8 cellular contexts compared by ENCODE assay signal in genomic region chr5:168227973-168228615, GRCh38.
DNase-seq lines count a peak whose midpoint lies in the region; ATAC-seq and TF ChIP-seq lines count a peak whose summit lies in the region.

No MANE protein-coding gene starts in this region.

- H3K4me2 ChIP-seq in BLaER1 treated with 17β-estradiol and CSF1 and Interleukin-3, amounts not matched to agents 10 nM and 100 nM, result peak overlapping the region; percentile 27 to 84 (median 65); a peak in 21 of 22 replicates

- TF ChIP-seq POLR2A in gastrocnemius medialis (IDR thresholded peaks at IDR 0.05), result no peak

- H3K27me3 Mint-ChIP-seq in activated T-cell treated with anti-CD3 and anti-CD28 coated beads, Interleukin-2, amount 50 U/mL, for 4 hours (ENCODE audit: low read depth), result peaks cover 2% of the 10 kb centered on the region

- peaks cover 0 to 96% (median 20%) of the 10 kb centered on the region in 11 experiments; a peak in 13 of 22 replicates for H3K36me3 ChIP-seq in BLaER1 treated with 17β-estradiol and CSF1 and Interleukin-3, amounts not matched to agents 10 nM and 100 nM
- peaks cover 0 to 11% (median 0%) of the 10 kb centered on the region in 9 donors for H3K36me3 ChIP-seq in heart right ventricle
- H3K36me3 ChIP-seq in gastrocnemius medialis, result no peaks in the 10 kb centered on the region

- 84 to 87% methylated on average over 9 of the region's 9 CpGs for WGBS in heart right ventricle, 2 donors

- in situ Hi-C loops in gastrocnemius medialis (cut with MboI; ENCODE audit: low sequenced_read_pairs in 4 of 4), result no loop called here

- H4K20me1 ChIP-seq in BLaER1 treated with 17β-estradiol and CSF1 and Interleukin-3, amounts not matched to agents 10 nM and 100 nM, result no peaks in the 10 kb centered on the region

- ATAC-seq in GM19351 (IDR thresholded peaks at IDR 0.05; ENCODE audit: unreplicated experiment) (peak; percentile 100), HG03066 (IDR thresholded peaks at IDR 0.05; ENCODE audit: low read depth, unreplicated experiment) (peak; percentile 100), heart right ventricle (no peak), gastrocnemius medialis (no peak)
- ATAC-seq in activated T-cell treated with anti-CD3 and anti-CD28 coated beads, Interleukin-2, amount 50 U/mL, for 4 hours, result peak; percentile 55 to 97

- no peaks in the 10 kb centered on the region for H3K27me3 ChIP-seq in BLaER1 treated with 17β-estradiol and CSF1 and Interleukin-3, amounts not matched to agents 10 nM and 100 nM
- no peaks in the 10 kb centered on the region for H3K27me3 ChIP-seq in heart right ventricle
- H3K27me3 ChIP-seq in gastrocnemius medialis, result no peaks in the 10 kb centered on the region

- H3K27ac ChIP-seq in BLaER1 treated with 17β-estradiol and CSF1 and Interleukin-3, amounts not matched to agents 10 nM and 100 nM, result peak overlapping the region in 10 of 11 experiments; percentile 43 to 85 (median 69); a peak in 18 of 22 replicates
- peak overlapping the region in 4 of 10 donors; percentile 19 to 61 (median 45) for H3K27ac ChIP-seq in heart right ventricle
- no peak overlapping the region for H3K27ac ChIP-seq in gastrocnemius medialis

- no peaks in the 10 kb centered on the region for H3K36me3 Mint-ChIP-seq in activated T-cell treated with anti-CD3 and anti-CD28 coated beads, Interleukin-2, amount 50 U/mL, for 4 hours (ENCODE audit: insufficient read depth)

- no peaks in the 10 kb centered on the region for H3K9me3 Mint-ChIP-seq in activated T-cell treated with anti-CD3 and anti-CD28 coated beads, Interleukin-2, amount 50 U/mL, for 4 hours

- H3K4me1 ChIP-seq in BLaER1 treated with 17β-estradiol and CSF1 and Interleukin-3, amounts not matched to agents 10 nM and 100 nM, result peaks cover 13 to 42% (median 24%) of the 10 kb centered on the region in 10 experiments
- H3K4me1 ChIP-seq in heart right ventricle (peaks cover 0 to 53% (median 16%) of the 10 kb centered on the region in 9 donors), gastrocnemius medialis (no peaks in the 10 kb centered on the region)

- no peaks in the 10 kb centered on the region; a peak in 1 of 22 replicates for H3K9me3 ChIP-seq in BLaER1 treated with 17β-estradiol and CSF1 and Interleukin-3, amounts not matched to agents 10 nM and 100 nM (replicated peaks in 1 of 11)
- no peaks in the 10 kb centered on the region for H3K9me3 ChIP-seq in heart right ventricle
- no peaks in the 10 kb centered on the region for H3K9me3 ChIP-seq in gastrocnemius medialis

- H3K9ac ChIP-seq in BLaER1 treated with 17β-estradiol and CSF1 and Interleukin-3, amounts not matched to agents 10 nM and 100 nM, result peak overlapping the region in 6 of 11 experiments; percentile 13 to 71 (median 50); a peak in 10 of 22 replicates

- peak; percentile 7 for DNase-seq in activated T-cell treated with anti-CD3 and anti-CD28 coated beads, Interleukin-2, amount 50 U/mL, for 4 hours
- DNase-seq in heart right ventricle, result no peak
- DNase-seq in gastrocnemius medialis, result no peak
- DNase-seq in C1 segment of cervical spinal cord (lab: John Stamatoyannopoulos, UW), result no peak
- no peak for DNase-seq in dedifferentiated amniotic fluid mesenchymal stem cell (ENCODE audit: extremely low spot score)

- no peak overlapping the region for H3K4me3 Mint-ChIP-seq in activated T-cell treated with anti-CD3 and anti-CD28 coated beads, Interleukin-2, amount 50 U/mL, for 4 hours

- no peak for TF ChIP-seq CTCF in heart right ventricle (IDR thresholded peaks at IDR 0.05)
- no peak for TF ChIP-seq CTCF in gastrocnemius medialis (IDR thresholded peaks at IDR 0.05 in 4 of 5, conservative IDR thresholded peaks at IDR 0.05 in 1 of 5)

- H3K4me1 Mint-ChIP-seq in activated T-cell treated with anti-CD3 and anti-CD28 coated beads, Interleukin-2, amount 50 U/mL, for 4 hours (ENCODE audit: low read depth), result peaks cover 11% of the 10 kb centered on the region

- peak overlapping the region in 2 of 10 experiments; percentile 37 to 40; a peak in 3 of 20 replicates for H3K4me3 ChIP-seq in BLaER1 treated with 17β-estradiol and CSF1 and Interleukin-3, amounts not matched to agents 10 nM and 100 nM
- H3K4me3 ChIP-seq in heart right ventricle (no peak overlapping the region), gastrocnemius medialis (no peak overlapping the region)

- intact Hi-C loops in heart right ventricle (cut with DNase I), result loop anchor here in 5 of 10 donors (10.0 kb wide), 4 partner anchors 283 to 653 kb away; no protein-coding TSS in a partner anchor
- intact Hi-C loops in gastrocnemius medialis (cut with DNase I; ENCODE audit: low total_unique reads), result no loop called here

Comparison
In these comparisons a context has a peak if more than half of its experiments do, and no peak if none do; other contexts are left out.
1. H3K27ac ChIP-seq: peak in BLaER1 treated with 17β-estradiol and CSF1 and Interleukin-3, amounts not matched to agents 10 nM and 100 nM (10 of 11); none in gastrocnemius medialis (0 of 4).
2. ATAC-seq: peak in GM19351 (single experiment), HG03066 (single experiment) and activated T-cell treated with anti-CD3 and anti-CD28 coated beads, Interleukin-2, amount 50 U/mL, for 4 hours (2 of 2); none in heart right ventricle (0 of 8) and gastrocnemius medialis (0 of 2).